15 cellular contexts compared by ENCODE assay signal in genomic region chr10:79356104-79356503, GRCh38. TPM values are rescaled to one million over a fixed set of nuclear protein-coding genes. Genes with fewer than 3 reads are reported as not detected.
DNase-seq lines count a peak whose midpoint lies in the region; ATAC-seq, FAIRE-seq and TF ChIP-seq lines count a peak whose summit lies in the region.
"Had no signal": no experiment of that assay in that cellular context is flagged by ENCODE, and none has a peak within 500 bp of the region (broad histone marks: within the 10 kb centered on the region; RNA-seq: fewer than 3 reads in every experiment).

No MANE protein-coding gene starts in this region.

- H3K9ac ChIP-seq in Karpas-422 (ENCODE audit: low read length), result no peak overlapping the region

- H3K36me3 Mint-ChIP-seq in activated B cell treated with CpG ODN at 0.5 μM for 24 hours (ENCODE audit: low read depth) (peaks cover 60% of the 10 kb centered on the region), osteocyte (ENCODE audit: unreplicated experiment) (peaks cover 38% of the 10 kb centered on the region)

- H4K20me1 ChIP-seq in Karpas-422 (ENCODE audit: insufficient read depth, low read depth, low read length), result peaks cover 31% of the 10 kb centered on the region

- CTCF ChIA-PET in activated B cell treated with CpG ODN at 0.5 μM for 24 hours (lab: Charles Lee), result no interaction called here

- TF ChIP-seq POLR2A in GM12891 (IDR thresholded peaks at IDR 0.05; ENCODE audit: low read depth, low read length) (no peak; the same call in 1 of the 2 replicates), GM18505 (IDR thresholded peaks at IDR 0.05; ENCODE audit: borderline replicate concordance, extremely low read depth, insufficient read depth, insufficient read length) (no peak)

- H3K79me2 ChIP-seq in Karpas-422 (ENCODE audit: low read length), result no peaks in the 10 kb centered on the region

- H2AFZ ChIP-seq in Karpas-422 (ENCODE audit: low read length), result no peak overlapping the region

- POLR2A ChIA-PET in activated B cell treated with CpG ODN at 0.5 μM for 24 hours (lab: Charles Lee), result no interaction called here

- no peak overlapping the region for H3K4me3 ChIP-seq in Karpas-422 (ENCODE audit: low read length)
- H3K4me3 ChIP-seq: cardiac muscle cell had no signal

- no peak overlapping the region for H3K4me2 ChIP-seq in Karpas-422 (ENCODE audit: low read depth, low read length, poor library complexity, severe bottlenecking)

- H3K9me3 Mint-ChIP-seq in activated B cell treated with CpG ODN at 0.5 μM for 24 hours, result no peaks in the 10 kb centered on the region
- H3K9me3 Mint-ChIP-seq in osteocyte (ENCODE audit: unreplicated experiment), result no peaks in the 10 kb centered on the region
- H3K9me3 Mint-ChIP-seq: activated CD4-positive, alpha-beta T cell treated with anti-CD3 and anti-CD28 coated beads, Interleukin-2, amount 10 ng/mL, durations not matched to agents 7 days and 5 days; IgD-negative memory B cell had no signal

- no peak overlapping the region for H3K27ac ChIP-seq in Karpas-422 (ENCODE audit: low read length)
- H3K27ac ChIP-seq: cardiac muscle cell had no signal

- H3K4me1 ChIP-seq in Karpas-422 (ENCODE audit: low read length), result peaks cover 9% of the 10 kb centered on the region

- TF ChIP-seq CTCF in activated B cell treated with CpG ODN at 0.5 μM for 24 hours (IDR thresholded peaks at IDR 0.05) (no peak), osteocyte (IDR thresholded peaks at IDR 0.05) (no peak)

- H3K27ac Mint-ChIP-seq in activated B cell treated with CpG ODN at 0.5 μM for 24 hours (peak overlapping the region; percentile 8), osteocyte (ENCODE audit: unreplicated experiment) (no peak overlapping the region)
- H3K27ac Mint-ChIP-seq: activated CD4-positive, alpha-beta T cell treated with anti-CD3 and anti-CD28 coated beads, Interleukin-2, amount 10 ng/mL, durations not matched to agents 7 days and 5 days had no signal

- H3K9me2 ChIP-seq in Karpas-422 (replicated peaks; ENCODE audit: insufficient read depth, low read length), result no peaks in the 10 kb centered on the region

- H3K4me3 Mint-ChIP-seq in activated B cell treated with CpG ODN at 0.5 μM for 24 hours, result no peak overlapping the region
- no peak overlapping the region for H3K4me3 Mint-ChIP-seq in osteocyte (ENCODE audit: unreplicated experiment)
- H3K4me3 Mint-ChIP-seq: activated CD4-positive, alpha-beta T cell treated with anti-CD3 and anti-CD28 coated beads, Interleukin-2, amount 10 ng/mL, durations not matched to agents 7 days and 5 days had no signal

- H3K27me3 ChIP-seq in Karpas-422 (ENCODE audit: low read length), result no peaks in the 10 kb centered on the region
- H3K27me3 ChIP-seq: cardiac muscle cell had no signal

- H3K36me3 ChIP-seq in Karpas-422 (ENCODE audit: insufficient read depth, low read length), result peaks cover 34% of the 10 kb centered on the region

- ATAC-seq in activated B cell treated with CpG ODN at 0.5 μM for 24 hours (ENCODE audit: low read depth) (peak; percentile 42), GM18505 (IDR thresholded peaks at IDR 0.05; ENCODE audit: unreplicated experiment) (no peak)
- ATAC-seq: SK-N-SH treated with all-trans-retinoic acid at 6 μM for 48 hours had no signal

- no peak for FAIRE-seq in GM12891 (lab: Jason Lieb, UNC)
- FAIRE-seq: endothelial cell of umbilical vein had no signal

- H3K4me1 Mint-ChIP-seq in activated B cell treated with CpG ODN at 0.5 μM for 24 hours (peaks cover 53% of the 10 kb centered on the region), osteocyte (ENCODE audit: unreplicated experiment) (no peaks in the 10 kb centered on the region)

- no peaks in the 10 kb centered on the region for H3K27me3 Mint-ChIP-seq in activated B cell treated with CpG ODN at 0.5 μM for 24 hours
- no peaks in the 10 kb centered on the region for H3K27me3 Mint-ChIP-seq in osteocyte (ENCODE audit: unreplicated experiment)
- H3K27me3 Mint-ChIP-seq: activated CD4-positive, alpha-beta T cell treated with anti-CD3 and anti-CD28 coated beads, Interleukin-2, amount 10 ng/mL, durations not matched to agents 7 days and 5 days had no signal

- intact Hi-C loops in activated B cell treated with CpG ODN at 0.5 μM for 24 hours (cut with micrococcal nuclease), result no loop called here

- DNase-seq in GM12891 (ENCODE audit: insufficient read length, low spot score) (no peak), Karpas-422 (peak; percentile 59), activated B cell treated with CpG ODN at 0.5 μM for 24 hours (no peak), osteocyte (ENCODE audit: extremely low spot score, unreplicated experiment) (peak; percentile 54), NCI-H2107 (lab: John Stamatoyannopoulos, UW) (no peak), NCI-H226 (no peak)
- DNase-seq: activated CD4-positive, alpha-beta T cell treated with anti-CD3 and anti-CD28 coated beads, Interleukin-2, amount 10 ng/mL, durations not matched to agents 7 days and 5 days; COR-L47; NCI-H187 treated with DMSO at 0.1 percent for 48 hours; substantia nigra had no signal

- H3K9me3 ChIP-seq in Karpas-422 (ENCODE audit: low read length), result no peaks in the 10 kb centered on the region

TF ChIP-seq in GM12891, 5 proteins besides CTCF, POLR2A, EP300 and RAD21:
- TF ChIP-seq PAX5 (IDR thresholded peaks at IDR 0.05; ENCODE audit: insufficient read depth, low read length, severe bottlenecking) (no peak), POU2F2 (IDR thresholded peaks at IDR 0.05; ENCODE audit: low read depth, low read length) (no peak), POLR2AphosphoS5 (IDR thresholded peaks at IDR 0.05; ENCODE audit: low read depth, low read length) (peak; percentile 62; the same call in 1 of the 2 replicates), TAF1 (IDR thresholded peaks at IDR 0.05; ENCODE audit: low read depth, low read length) (no peak), SPI1 (IDR thresholded peaks at IDR 0.05; ENCODE audit: low read depth, low read length) (no peak)

RNA-seq across cellular contexts. Expression of gene PPIF, which starts 8.8 kb away (rescaled TPM):
- polyA plus RNA-seq in GM12891 (2012; ENCODE audit: low read depth, missing spikeins), result 73.2 TPM
- total RNA-seq in Karpas-422 (2014; rRNA removed; shearing (Covaris generic); ENCODE audit: low replicate concordance), result 29.4 and 32.1 TPM in 2 replicates
- 68.2 and 72.5 TPM in 2 replicates for total RNA-seq in activated B cell treated with CpG ODN at 0.5 μM for 24 hours
- total RNA-seq in osteocyte, result 17.0 and 20.7 TPM in 2 replicates

Comparison
In these comparisons a context has a peak if more than half of its experiments do, and no peak if none do; other contexts are left out.
1. DNase-seq: peak in Karpas-422 (single experiment) and osteocyte (single experiment); none in GM12891 (single experiment), activated B cell treated with CpG ODN at 0.5 μM for 24 hours (single experiment), NCI-H2107 (single experiment) and NCI-H226 (single experiment).